In the genomic region with DNA sequence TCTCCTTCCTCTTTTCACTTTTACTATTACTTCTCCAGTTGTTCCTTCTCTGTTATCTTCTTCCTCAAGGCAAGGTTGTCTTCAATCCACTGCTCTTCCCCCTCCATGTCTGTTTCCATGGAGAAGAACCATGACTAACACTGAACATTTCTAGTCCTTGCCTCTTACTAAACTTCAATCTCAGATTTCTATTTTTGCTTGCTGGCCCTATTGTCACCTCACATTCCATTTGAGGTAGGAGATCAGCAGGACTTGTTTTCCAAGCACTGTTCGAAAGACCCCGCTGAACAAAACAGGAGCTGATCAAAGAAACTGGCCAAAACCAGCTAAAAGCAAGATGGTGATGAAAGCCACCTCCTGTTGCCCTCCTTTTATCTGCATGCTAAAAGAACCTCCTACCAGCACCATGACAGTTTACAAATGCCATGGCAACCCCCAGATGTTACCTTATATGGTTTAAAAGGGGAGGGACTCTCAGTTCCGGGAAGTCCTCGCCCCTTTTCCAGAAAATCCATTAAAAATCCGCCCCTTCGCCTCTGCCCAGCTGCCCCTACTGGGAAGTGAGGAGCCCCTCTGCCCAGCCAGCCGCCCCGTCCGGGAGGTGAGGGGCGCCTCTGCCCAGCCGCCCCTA, we compare ENCODE assay signal across 10 cellular contexts. TPM values are rescaled to one million over a fixed set of nuclear protein-coding genes. Genes with fewer than 3 reads are reported as not detected.
DNase-seq lines count a peak whose midpoint lies in the region; ATAC-seq, FAIRE-seq and TF ChIP-seq lines count a peak whose summit lies in the region.
"Had no signal": no experiment of that assay in that cellular context is flagged by ENCODE, and none has a peak within 500 bp of the region (broad histone marks: within the 10 kb centered on the region; RNA-seq: fewer than 3 reads in every experiment).

No MANE protein-coding gene starts in this region.

- H3K27ac ChIP-seq in OCI-LY3 (ENCODE audit: low read length) (peak overlapping the region; percentile 68), ectodermal cell (ENCODE audit: insufficient read depth, low read depth, low read length, poor library complexity, severe bottlenecking) (peak overlapping the region; percentile 95), neutrophil (peak overlapping the region; percentile 64), pancreas (no peak overlapping the region)
- H3K27ac ChIP-seq: heart right ventricle had no signal

- no peak for FAIRE-seq in pancreas (lab: Jason Lieb, UNC)
- FAIRE-seq: A204.1 had no signal

- H3K79me2 ChIP-seq in OCI-LY3 (ENCODE audit: low read length): peaks cover 16% of the 10 kb centered on the region

- no peaks in the 10 kb centered on the region for H4K20me1 ChIP-seq in OCI-LY3 (ENCODE audit: insufficient read depth, low read length)

- intact Hi-C loops in pancreas (cut with DNase I): no loop called here

- H3K27me3 ChIP-seq in OCI-LY3 (ENCODE audit: low read depth, low read length) (no peaks in the 10 kb centered on the region), ectodermal cell (ENCODE audit: control insufficient read depth, insufficient read depth, low read length, poor library complexity, severe bottlenecking) (no peaks in the 10 kb centered on the region), neutrophil (no peaks in the 10 kb centered on the region), pancreas (no peaks in the 10 kb centered on the region)
- H3K27me3 ChIP-seq: heart right ventricle had no signal

- H3K9ac ChIP-seq in OCI-LY3 (ENCODE audit: low read length): peak overlapping the region; percentile 30; the same call in 1 of the 2 replicates

- H3K9me3 ChIP-seq in OCI-LY3 (ENCODE audit: insufficient read depth, low read length) (no peaks in the 10 kb centered on the region), ectodermal cell (ENCODE audit: control insufficient read depth, low read length) (no peaks in the 10 kb centered on the region), neutrophil (no peaks in the 10 kb centered on the region), pancreas (no peaks in the 10 kb centered on the region)
- H3K9me3 ChIP-seq: heart right ventricle had no signal

- WGBS in ectodermal cell, 2 experiments: 68 to 70% methylated on average over 6 to 11 of the region's 11 CpGs
- WGBS in pancreas, 2 donors: 97 to 99% methylated on average over 10 to 11 of the region's 11 CpGs

- H2AFZ ChIP-seq in OCI-LY3 (ENCODE audit: low read depth, low read length): no peak overlapping the region

- H3K4me3 ChIP-seq in OCI-LY3 (ENCODE audit: low read length): peak overlapping the region; percentile 32; the same call in 1 of the 2 replicates
- H3K4me3 ChIP-seq in ectodermal cell (ENCODE audit: insufficient read depth, low read depth, low read length): no peak overlapping the region
- no peak overlapping the region for H3K4me3 ChIP-seq in neutrophil (ENCODE audit: low read depth in 1 of 2, low read length in 1 of 2)
- H3K4me3 ChIP-seq in pancreas: no peak overlapping the region
- H3K4me3 ChIP-seq: heart right ventricle had no signal

- ATAC-seq in pancreas: no peak
- ATAC-seq in HG03565 (IDR thresholded peaks at IDR 0.05; ENCODE audit: unreplicated experiment): no peak

- peak overlapping the region; percentile 42 for H3K4me2 ChIP-seq in OCI-LY3 (ENCODE audit: low read length)

- peaks cover 22% of the 10 kb centered on the region for H3K4me1 ChIP-seq in OCI-LY3 (ENCODE audit: low read length)
- H3K4me1 ChIP-seq in ectodermal cell (ENCODE audit: control insufficient read depth, insufficient read depth, low read length): peaks cover 5% of the 10 kb centered on the region
- peaks cover 9 to 10% of the 10 kb centered on the region in 2 experiments for H3K4me1 ChIP-seq in neutrophil (ENCODE audit: control insufficient read depth in 1 of 2, insufficient read depth in 1 of 2, low read depth in 1 of 2, low read length in 1 of 2)
- no peaks in the 10 kb centered on the region for H3K4me1 ChIP-seq in pancreas

- peaks cover 30% of the 10 kb centered on the region for H3K36me3 ChIP-seq in OCI-LY3 (replicated peaks; ENCODE audit: low read depth, low read length)
- H3K36me3 ChIP-seq in ectodermal cell (ENCODE audit: control insufficient read depth, insufficient read depth, low read length): no peaks in the 10 kb centered on the region
- peaks cover 5% of the 10 kb centered on the region for H3K36me3 ChIP-seq in neutrophil
- H3K36me3 ChIP-seq in pancreas: no peaks in the 10 kb centered on the region

- peak; percentile 5 for DNase-seq in NCI-H2029 (lab: John Stamatoyannopoulos, UW)
- DNase-seq in NCI-H2029 treated with DMSO at 0.1 percent for 48 hours (lab: John Stamatoyannopoulos, UW): no peak
- DNase-seq in pancreas: no peak
- no peak for DNase-seq in NCI-H2081 treated with DMSO at 0.1 percent for 48 hours (lab: John Stamatoyannopoulos, UW)
- DNase-seq: heart right ventricle had no signal

- no peak for TF ChIP-seq CTCF in OCI-LY3 (IDR thresholded peaks at IDR 0.05; ENCODE audit: low read depth, low read length)
- TF ChIP-seq CTCF in neutrophil (IDR thresholded peaks at IDR 0.05): no peak
- TF ChIP-seq CTCF in pancreas (IDR thresholded peaks at IDR 0.05): no peak

RNA-seq across cellular contexts. Expression of a gene that starts 22.6 kb away (rescaled TPM):
- polyA plus RNA-seq in ectodermal cell (2013, experiment 1 of 4): 42.7 TPM
- polyA plus RNA-seq in ectodermal cell (2013, experiment 2 of 4): 55.7 TPM
- polyA plus RNA-seq in ectodermal cell (2013, experiment 3 of 4): 29.7 TPM
- 33.8 TPM for polyA plus RNA-seq in ectodermal cell (2013, experiment 4 of 4)
- 10 to 100 TPM; 18.5 to 30.5 (median 22.5) TPM for total RNA-seq in pancreas
- 10 to 100 TPM; 31.2 to 32.3 TPM for polyA plus RNA-seq in pancreas

RNA-seq across cellular contexts. Expression of a gene that starts 25.0 kb away (rescaled TPM):
- polyA plus RNA-seq in ectodermal cell (2013, experiment 1 of 4): 4.9 TPM
- polyA plus RNA-seq in ectodermal cell (2013, experiment 2 of 4): 4.9 TPM
- polyA plus RNA-seq in ectodermal cell (2013, experiment 3 of 4): 3.5 TPM
- polyA plus RNA-seq in ectodermal cell (2013, experiment 4 of 4): 3.5 TPM
- 1 to 10 TPM in 4 of 6 donors, under 1 TPM in 2; 0.83 to 5.1 (median 1.5) TPM for total RNA-seq in pancreas
- 1 to 10 TPM in 1 of 2 donors, under 1 TPM in 1; 0.46 to 5.8 TPM for polyA plus RNA-seq in pancreas

Comparison
In these comparisons a context has a peak if more than half of its experiments do, and no peak if none do; other contexts are left out.
1. H3K27ac ChIP-seq: peak in OCI-LY3 (single experiment), ectodermal cell (single experiment) and neutrophil (single experiment); none in pancreas (0 of 4).